ENCODE assay signal across 15 cellular contexts in the genomic region with DNA sequence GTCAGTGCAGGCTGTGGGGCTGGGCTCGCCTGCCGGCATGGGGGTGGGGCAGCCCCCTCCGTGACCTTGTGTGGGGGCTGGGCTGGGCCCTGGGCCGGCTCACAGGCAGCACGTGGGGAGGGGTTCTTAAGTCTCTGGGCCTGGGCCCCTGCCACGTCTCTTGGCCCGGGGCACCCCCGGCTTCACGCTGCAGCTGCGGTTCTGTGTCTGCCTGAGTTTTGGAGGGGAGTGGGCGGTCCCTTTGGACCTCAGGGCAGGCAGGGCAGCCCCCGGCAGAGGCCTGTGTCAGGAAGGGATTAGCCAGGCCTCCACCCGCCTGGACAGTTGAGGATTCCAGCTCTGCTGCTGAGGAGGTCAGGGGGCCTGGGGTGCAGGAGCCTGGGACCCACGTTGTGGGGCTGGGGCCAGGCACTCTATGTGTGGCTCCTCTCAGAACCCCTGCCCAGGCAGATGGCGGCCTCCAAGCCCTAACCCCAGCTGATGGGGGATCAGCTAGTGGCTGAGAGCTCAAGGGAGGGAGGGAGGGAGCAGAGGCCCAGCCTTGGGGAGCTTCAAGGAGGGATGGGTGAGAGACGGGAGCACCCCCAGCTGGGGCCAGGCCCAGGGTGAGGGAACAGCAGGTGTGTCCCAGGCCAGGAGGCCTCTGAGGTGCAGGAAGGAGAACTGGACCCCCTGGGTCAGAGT. TPM values are rescaled to one million over a fixed set of nuclear protein-coding genes. Genes with fewer than 3 reads are reported as not detected.
"Had no signal": no experiment of that assay in that cellular context is flagged by ENCODE, and none has a peak within 500 bp of the region (broad histone marks: within the 10 kb centered on the region; RNA-seq: fewer than 3 reads in every experiment).

No MANE protein-coding gene starts in this region.

- H3K27me3 Mint-ChIP-seq: activated T-cell treated with anti-CD3 and anti-CD28 coated beads, Interleukin-2, amount 50 U/mL, for 24 hours; type B pancreatic cell had no signal

- DNase-seq: activated CD4-positive, alpha-beta T cell treated with anti-CD3 and anti-CD28 coated beads, Interleukin-2, amount 50 U/mL, for 48 hours; activated naive CD4-positive, alpha-beta T cell treated with anti-CD3 and anti-CD28 coated beads, Interleukin-2, amount 10 ng/mL, durations not matched to agents 7 days and 5 days; activated T-cell treated with anti-CD3 and anti-CD28 coated beads, Interleukin-2, amount 50 U/mL, for 24 hours; dermis blood vessel endothelial cell; endodermal cell; islet precursor cell; naive B cell; stimulated activated CD4-positive, alpha-beta T cell treated with anti-CD3 and anti-CD28 coated beads, Interleukin-4, amount 100 ng/mL, for 4 hours; stimulated activated CD8-positive, alpha-beta memory T cell treated with anti-CD3 and anti-CD28 coated beads, Interleukin-4, amount 100 ng/mL, for 48 hours; stimulated activated naive CD4-positive, alpha-beta T cell treated with Interleukin-2 at 50 U/mL for 16 hours had no signal

- H3K4me3 ChIP-seq: skin epidermis had no signal

- H3K36me3 Mint-ChIP-seq: activated naive CD4-positive, alpha-beta T cell treated with anti-CD3 and anti-CD28 coated beads, Interleukin-2, amount 10 ng/mL, durations not matched to agents 7 days and 5 days; naive B cell; type B pancreatic cell had no signal

- H3K27ac Mint-ChIP-seq: activated naive CD4-positive, alpha-beta T cell treated with anti-CD3 and anti-CD28 coated beads, Interleukin-2, amount 10 ng/mL, durations not matched to agents 7 days and 5 days; activated T-cell treated with anti-CD3 and anti-CD28 coated beads, Interleukin-2, amount 50 U/mL, for 24 hours; endodermal cell; type B pancreatic cell had no signal

- H3K4me3 Mint-ChIP-seq: activated naive CD4-positive, alpha-beta T cell treated with anti-CD3 and anti-CD28 coated beads, Interleukin-2, amount 10 ng/mL, durations not matched to agents 7 days and 5 days; activated T-cell treated with anti-CD3 and anti-CD28 coated beads, Interleukin-2, amount 50 U/mL, for 24 hours; endodermal cell; type B pancreatic cell had no signal

- H3K4me1 Mint-ChIP-seq: activated naive CD4-positive, alpha-beta T cell treated with anti-CD3 and anti-CD28 coated beads, Interleukin-2, amount 10 ng/mL, durations not matched to agents 7 days and 5 days; endodermal cell had no signal

- H3K27ac ChIP-seq: skin epidermis had no signal

- H3K9me3 Mint-ChIP-seq: activated naive CD4-positive, alpha-beta T cell treated with anti-CD3 and anti-CD28 coated beads, Interleukin-2, amount 10 ng/mL, durations not matched to agents 7 days and 5 days; activated T-cell treated with anti-CD3 and anti-CD28 coated beads, Interleukin-2, amount 50 U/mL, for 24 hours; endodermal cell; naive B cell; type B pancreatic cell had no signal

RNA-seq across cellular contexts. Expression of a gene that starts 55.8 kb away (rescaled TPM):
- total RNA-seq: chondrocyte, endodermal cell, epithelial cell of proximal tubule, lung microvascular endothelial cell had no signal
